ENCODE assay signal across 1 cellular context in the genomic region with DNA sequence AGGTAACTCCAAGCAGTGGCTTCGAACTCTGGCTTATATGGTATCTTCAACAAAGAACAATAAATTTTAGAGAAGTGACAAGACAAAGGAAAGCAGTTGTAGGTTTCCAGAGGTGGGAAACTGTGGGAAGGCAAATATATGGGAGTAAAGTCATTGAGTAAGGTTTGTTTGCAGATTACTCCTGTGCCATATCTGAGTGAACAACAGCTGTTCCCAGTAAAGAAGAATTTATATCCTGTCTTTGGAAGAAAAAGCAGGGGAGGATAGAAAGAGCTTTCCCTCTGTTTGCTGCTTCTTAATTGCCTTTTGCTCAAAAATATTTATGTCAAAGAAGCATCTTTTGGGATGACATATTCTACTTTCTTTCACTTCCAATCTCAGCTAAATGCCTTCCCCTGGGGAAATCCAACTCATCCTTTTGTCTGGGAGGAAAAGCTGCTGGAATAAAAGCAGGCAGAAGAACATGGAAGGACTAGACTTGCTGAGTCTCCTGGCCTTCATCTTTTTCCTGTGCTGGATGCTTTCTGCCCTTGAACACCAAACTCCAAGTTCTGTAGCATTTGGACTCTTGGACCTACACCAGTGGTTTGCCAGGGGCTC.
TF ChIP-seq lines count a peak whose summit lies in the region.

No MANE protein-coding gene starts in this region.

TF ChIP-seq in IMR-90, 13 proteins besides CTCF, POLR2A, EP300 and RAD21:
- TF ChIP-seq USF2 (IDR thresholded peaks at IDR 0.05; ENCODE audit: low read depth, low read length) (no peak), MAFK (IDR thresholded peaks at IDR 0.05; ENCODE audit: low read depth, low read length) (no peak), NFE2L2 (IDR thresholded peaks at IDR 0.05; ENCODE audit: low read depth, low read length) (no peak), CEBPB (IDR thresholded peaks at IDR 0.05; ENCODE audit: low read depth, low read length) (no peak), RCOR1 (IDR thresholded peaks at IDR 0.05; ENCODE audit: insufficient replicate concordance, low read length) (no peak), BHLHE40 (IDR thresholded peaks at IDR 0.05; ENCODE audit: low read depth, low read length) (no peak), FOS (IDR thresholded peaks at IDR 0.05; ENCODE audit: low read depth, low read length) (no peak)
- TF ChIP-seq, protein P1, sequence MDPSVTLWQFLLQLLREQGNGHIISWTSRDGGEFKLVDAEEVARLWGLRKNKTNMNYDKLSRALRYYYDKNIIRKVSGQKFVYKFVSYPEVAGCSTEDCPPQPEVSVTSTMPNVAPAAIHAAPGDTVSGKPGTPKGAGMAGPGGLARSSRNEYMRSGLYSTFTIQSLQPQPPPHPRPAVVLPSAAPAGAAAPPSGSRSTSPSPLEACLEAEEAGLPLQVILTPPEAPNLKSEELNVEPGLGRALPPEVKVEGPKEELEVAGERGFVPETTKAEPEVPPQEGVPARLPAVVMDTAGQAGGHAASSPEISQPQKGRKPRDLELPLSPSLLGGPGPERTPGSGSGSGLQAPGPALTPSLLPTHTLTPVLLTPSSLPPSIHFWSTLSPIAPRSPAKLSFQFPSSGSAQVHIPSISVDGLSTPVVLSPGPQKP (IDR thresholded peaks at IDR 0.05; ENCODE audit: borderline replicate concordance, low read depth, low read length), result no peak
